10 cellular contexts compared by ENCODE assay signal in genomic region chr5:14672508-14673394, GRCh38. TPM values are rescaled to one million over a fixed set of nuclear protein-coding genes. Genes with fewer than 3 reads are reported as not detected.
DNase-seq lines count a peak whose midpoint lies in the region; ATAC-seq and TF ChIP-seq lines count a peak whose summit lies in the region.
"Had no signal": no experiment of that assay in that cellular context is flagged by ENCODE, and none has a peak within 500 bp of the region (broad histone marks: within the 10 kb centered on the region; RNA-seq: fewer than 3 reads in every experiment).

No MANE protein-coding gene starts in this region.

- H3K27me3 Mint-ChIP-seq in CD14-positive monocyte (ENCODE audit: low read depth in 3 of 3): peaks cover 0 to 2% (median 0%) of the 10 kb centered on the region in 3 donors
- H3K27me3 Mint-ChIP-seq in activated T-helper 17 cell treated with anti-CD3 and anti-CD28 coated beads, Interleukin-2, amount 50 U/mL, for 72 hours: no peaks in the 10 kb centered on the region
- H3K27me3 Mint-ChIP-seq in nephron progenitor cell (ENCODE audit: low read depth, poor library complexity): no peaks in the 10 kb centered on the region
- H3K27me3 Mint-ChIP-seq: type B pancreatic cell had no signal

- 89% methylated on average over 9 of the region's 9 CpGs for WGBS in GM23248 (ENCODE audit: low coverage in 1 of 2, low lambda C conversion rate in 2 of 2, missing lambda C conversion rate in 2 of 2), 2 experiments

- intact Hi-C loops in CD14-positive monocyte (cut with micrococcal nuclease) (no loop called here), left lung (cut with DNase I) (no loop called here), uterus (cut with DNase I; ENCODE audit: low total_unique reads) (no loop called here)

- no peak overlapping the region for H2AFZ ChIP-seq in GM23248

- no peak overlapping the region for H3K4me3 Mint-ChIP-seq in CD14-positive monocyte
- peak overlapping the region; percentile 95 for H3K4me3 Mint-ChIP-seq in activated T-helper 17 cell treated with anti-CD3 and anti-CD28 coated beads, Interleukin-2, amount 50 U/mL, for 72 hours
- no peak overlapping the region for H3K4me3 Mint-ChIP-seq in nephron progenitor cell
- H3K4me3 Mint-ChIP-seq: type B pancreatic cell had no signal

- no peaks in the 10 kb centered on the region for H3K9me2 ChIP-seq in GM23248 (ENCODE audit: insufficient read depth)

- H3K27ac ChIP-seq in GM23248: no peak overlapping the region
- no peak overlapping the region for H3K27ac ChIP-seq in left lung
- no peak overlapping the region for H3K27ac ChIP-seq in uterus

- H3K27ac Mint-ChIP-seq in CD14-positive monocyte (peak overlapping the region in 4 of 7 donors; percentile 1 to 53 (median 24)), nephron progenitor cell (no peak overlapping the region)
- H3K27ac Mint-ChIP-seq in activated T-helper 17 cell treated with anti-CD3 and anti-CD28 coated beads, Interleukin-2, amount 50 U/mL, for 72 hours: peak overlapping the region; percentile 97
- H3K27ac Mint-ChIP-seq: type B pancreatic cell had no signal

- TF ChIP-seq CTCF in CD14-positive monocyte (IDR thresholded peaks at IDR 0.05) (no peak), left lung (IDR thresholded peaks at IDR 0.05) (no peak), uterus (IDR thresholded peaks at IDR 0.05) (no peak), nephron progenitor cell (IDR thresholded peaks at IDR 0.05) (no peak)

- no peak overlapping the region for H3K4me2 ChIP-seq in GM23248 (ENCODE audit: unreplicated experiment)

- H3K79me2 ChIP-seq in GM23248 (ENCODE audit: insufficient read depth): peaks cover 100% of the 10 kb centered on the region

- ATAC-seq in activated T-helper 17 cell treated with anti-CD3 and anti-CD28 coated beads, Interleukin-2, amount 50 U/mL, for 72 hours (replicated peaks): no peak
- ATAC-seq in left lung (peak; percentile 9), HG02678 (IDR thresholded peaks at IDR 0.05; ENCODE audit: unreplicated experiment) (no peak)

- no peak for TF ChIP-seq POLR2A in uterus (IDR thresholded peaks at IDR 0.05)

- peaks cover 31 to 50% of the 10 kb centered on the region in 2 donors for H3K36me3 Mint-ChIP-seq in CD14-positive monocyte
- peaks cover 92% of the 10 kb centered on the region for H3K36me3 Mint-ChIP-seq in activated T-helper 17 cell treated with anti-CD3 and anti-CD28 coated beads, Interleukin-2, amount 50 U/mL, for 72 hours (ENCODE audit: low read depth)
- H3K36me3 Mint-ChIP-seq in nephron progenitor cell (ENCODE audit: low read depth): peaks cover 22% of the 10 kb centered on the region

- in situ Hi-C loops in GM23248 (cut with MboI) (no loop called here), HAP-1 (cut with MboI; ENCODE audit: low sequenced_read_pairs) (no loop called here)

- H3K36me3 ChIP-seq in GM23248 (ENCODE audit: low read depth) (peaks cover 4% of the 10 kb centered on the region; the same call in 1 of the 2 replicates), left lung (peaks cover 0 to 7% of the 10 kb centered on the region in 2 donors), uterus (no peaks in the 10 kb centered on the region), HAP-1 (replicated peaks) (peaks cover 5% of the 10 kb centered on the region; the same call in 1 of the 2 replicates)

- peaks cover 17% of the 10 kb centered on the region for H4K20me1 ChIP-seq in GM23248 (ENCODE audit: insufficient read depth)

- H3K4me3 ChIP-seq in GM23248 (no peak overlapping the region), left lung (no peak overlapping the region), uterus (no peak overlapping the region), HAP-1 (no peak overlapping the region)

- H3K9me3 ChIP-seq in GM23248 (ENCODE audit: low read depth) (no peaks in the 10 kb centered on the region), left lung (no peaks in the 10 kb centered on the region), uterus (no peaks in the 10 kb centered on the region), HAP-1 (no peaks in the 10 kb centered on the region)

- H3F3A ChIP-seq in GM23248 (ENCODE audit: insufficient read depth): 0 out of 2 replicates have a peak, but pooled peaks cover 4% of the 10 kb centered on the region

- H3K4me1 ChIP-seq in GM23248 (ENCODE audit: insufficient read depth): peaks cover 20% of the 10 kb centered on the region
- H3K4me1 ChIP-seq in left lung: peaks cover 20 to 88% of the 10 kb centered on the region in 2 donors
- peaks cover 0 to 4% of the 10 kb centered on the region in 2 donors for H3K4me1 ChIP-seq in uterus
- peaks cover 18% of the 10 kb centered on the region for H3K4me1 ChIP-seq in HAP-1

- H3K27me3 ChIP-seq in GM23248 (replicated peaks; ENCODE audit: insufficient read depth): no peaks in the 10 kb centered on the region
- H3K27me3 ChIP-seq in left lung: no peaks in the 10 kb centered on the region
- H3K27me3 ChIP-seq in uterus: no peaks in the 10 kb centered on the region
- H3K27me3 ChIP-seq in HAP-1 (ENCODE audit: low read depth): no peaks in the 10 kb centered on the region

- H3K9ac ChIP-seq in GM23248: no peak overlapping the region

- no peak for DNase-seq in CD14-positive monocyte (ENCODE audit: low spot score)
- DNase-seq in GM23248: peak; percentile 70
- no peak for DNase-seq in left lung
- DNase-seq in uterus: no peak
- no peak for DNase-seq in nephron progenitor cell
- DNase-seq in HAP-1 (ENCODE audit: low spot score in 2 of 2): no peak
- DNase-seq: NCI-H1105 treated with DMSO at 0.1 percent for 48 hours had no signal

- H3K4me1 Mint-ChIP-seq in CD14-positive monocyte: peaks cover 71% of the 10 kb centered on the region
- peaks cover 70% of the 10 kb centered on the region for H3K4me1 Mint-ChIP-seq in activated T-helper 17 cell treated with anti-CD3 and anti-CD28 coated beads, Interleukin-2, amount 50 U/mL, for 72 hours
- peaks cover 67% of the 10 kb centered on the region for H3K4me1 Mint-ChIP-seq in nephron progenitor cell

- peaks cover 0 to 3% (median 0%) of the 10 kb centered on the region in 7 donors for H3K9me3 Mint-ChIP-seq in CD14-positive monocyte
- no peaks in the 10 kb centered on the region for H3K9me3 Mint-ChIP-seq in activated T-helper 17 cell treated with anti-CD3 and anti-CD28 coated beads, Interleukin-2, amount 50 U/mL, for 72 hours
- H3K9me3 Mint-ChIP-seq in nephron progenitor cell: no peaks in the 10 kb centered on the region
- H3K9me3 Mint-ChIP-seq: type B pancreatic cell had no signal

RNA-seq across cellular contexts. Expression of gene OTULIN, which starts 8.2 kb away (rescaled TPM):
- 10 to 100 TPM; 13.7 to 14.2 TPM for polyA plus RNA-seq in CD14-positive monocyte
- total RNA-seq in GM23248 (2014; rRNA removed; shearing (Covaris generic)): 24.4 and 36.8 TPM in 2 replicates
- polyA plus RNA-seq in GM23248 (2016; fragmentation: Nextera tagmentation; extraction: Ambion mirVana): 12.8 and 13.7 TPM in 2 replicates
- total RNA-seq in activated T-helper 17 cell treated with anti-CD3 and anti-CD28 coated beads, Interleukin-2, amount 50 U/mL, for 72 hours: 10 to 100 TPM; 67.2 to 73.9 TPM
- 10 to 100 TPM; 31.1 to 34.3 TPM for total RNA-seq in left lung
- 10 to 100 TPM in 2 of 4 donors, 1 to 10 TPM in 2; 5.0 to 30.1 (median 17.8) TPM for total RNA-seq in uterus
